Comparison of ENCODE assay signal across 1 cellular context in the genomic region with DNA sequence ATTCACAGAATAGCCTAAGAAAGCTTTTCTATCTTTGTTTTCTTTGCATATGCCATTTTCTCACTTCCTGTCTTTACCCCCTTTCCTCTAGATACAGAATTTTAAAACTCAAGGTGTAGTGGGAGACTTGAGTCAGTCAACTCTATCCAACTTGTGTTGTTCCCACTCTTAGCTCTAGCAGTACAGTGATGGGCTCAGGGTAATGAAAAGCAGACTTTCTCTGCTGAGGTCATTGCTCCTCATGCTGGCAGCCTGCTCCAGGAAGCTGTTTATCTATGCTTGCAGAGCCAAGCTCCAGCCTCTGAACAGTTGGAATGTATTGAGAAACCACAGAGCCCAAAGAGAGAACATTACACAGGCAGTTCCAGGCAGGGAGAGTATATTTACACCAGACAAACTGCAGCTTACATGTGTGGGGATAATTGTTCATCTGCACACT.
TF ChIP-seq lines count a peak whose summit lies in the region.

No MANE protein-coding gene starts in this region.

TF ChIP-seq in HEK293, 187 proteins besides CTCF, POLR2A, EP300 and RAD21 (continued from another document and continues in another):
- TF ChIP-seq, protein P1, sequence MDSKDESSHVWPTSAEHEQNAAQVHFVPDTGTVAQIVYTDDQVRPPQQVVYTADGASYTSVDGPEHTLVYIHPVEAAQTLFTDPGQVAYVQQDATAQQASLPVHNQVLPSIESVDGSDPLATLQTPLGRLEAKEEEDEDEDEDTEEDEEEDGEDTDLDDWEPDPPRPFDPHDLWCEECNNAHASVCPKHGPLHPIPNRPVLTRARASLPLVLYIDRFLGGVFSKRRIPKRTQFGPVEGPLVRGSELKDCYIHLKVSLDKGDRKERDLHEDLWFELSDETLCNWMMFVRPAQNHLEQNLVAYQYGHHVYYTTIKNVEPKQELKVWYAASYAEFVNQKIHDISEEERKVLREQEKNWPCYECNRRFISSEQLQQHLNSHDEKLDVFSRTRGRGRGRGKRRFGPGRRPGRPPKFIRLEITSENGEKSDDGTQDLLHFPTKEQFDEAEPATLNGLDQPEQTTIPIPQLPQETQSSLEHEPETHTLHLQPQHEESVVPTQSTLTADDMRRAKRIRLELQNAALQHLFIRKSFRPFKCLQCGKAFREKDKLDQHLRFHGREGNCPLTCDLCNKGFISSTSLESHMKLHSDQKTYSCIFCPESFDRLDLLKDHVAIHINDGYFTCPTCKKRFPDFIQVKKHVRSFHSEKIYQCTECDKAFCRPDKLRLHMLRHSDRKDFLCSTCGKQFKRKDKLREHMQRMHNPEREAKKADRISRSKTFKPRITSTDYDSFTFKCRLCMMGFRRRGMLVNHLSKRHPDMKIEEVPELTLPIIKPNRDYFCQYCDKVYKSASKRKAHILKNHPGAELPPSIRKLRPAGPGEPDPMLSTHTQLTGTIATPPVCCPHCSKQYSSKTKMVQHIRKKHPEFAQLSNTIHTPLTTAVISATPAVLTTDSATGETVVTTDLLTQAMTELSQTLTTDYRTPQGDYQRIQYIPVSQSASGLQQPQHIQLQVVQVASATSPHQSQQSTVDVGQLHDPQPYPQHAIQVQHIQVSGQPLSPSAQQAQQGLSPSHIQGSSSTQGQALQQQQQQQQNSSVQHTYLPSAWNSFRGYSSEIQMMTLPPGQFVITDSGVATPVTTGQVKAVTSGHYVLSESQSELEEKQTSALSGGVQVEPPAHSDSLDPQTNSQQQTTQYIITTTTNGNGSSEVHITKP (tag by site-specific recombination; IDR thresholded peaks at IDR 0.05): no peak
- TF ChIP-seq ZBTB6 (tag by site-specific recombination; IDR thresholded peaks at IDR 0.05): peak; percentile 54
- TF ChIP-seq GLI2 (tag by site-specific recombination; IDR thresholded peaks at IDR 0.05; ENCODE audit: borderline replicate concordance, low read depth): no peak
- TF ChIP-seq PRDM1 (tag by site-specific recombination; IDR thresholded peaks at IDR 0.05): peak; percentile 80
- TF ChIP-seq MYNN (tag by site-specific recombination; IDR thresholded peaks at IDR 0.05; ENCODE audit: borderline replicate concordance): no peak
- TF ChIP-seq ZNF239 (tag by site-specific recombination; IDR thresholded peaks at IDR 0.05): no peak
- TF ChIP-seq ZNF777 (tag by site-specific recombination; IDR thresholded peaks at IDR 0.05; ENCODE audit: borderline replicate concordance): no peak
- TF ChIP-seq SETDB1 (IDR thresholded peaks at IDR 0.05; ENCODE audit: insufficient read length, low read length): no peak
- no peak for TF ChIP-seq ZNF701 (tag by site-specific recombination; IDR thresholded peaks at IDR 0.05)
- TF ChIP-seq ZNF266 (tag by site-specific recombination; IDR thresholded peaks at IDR 0.05; ENCODE audit: low read depth): no peak
- TF ChIP-seq, protein P2, sequence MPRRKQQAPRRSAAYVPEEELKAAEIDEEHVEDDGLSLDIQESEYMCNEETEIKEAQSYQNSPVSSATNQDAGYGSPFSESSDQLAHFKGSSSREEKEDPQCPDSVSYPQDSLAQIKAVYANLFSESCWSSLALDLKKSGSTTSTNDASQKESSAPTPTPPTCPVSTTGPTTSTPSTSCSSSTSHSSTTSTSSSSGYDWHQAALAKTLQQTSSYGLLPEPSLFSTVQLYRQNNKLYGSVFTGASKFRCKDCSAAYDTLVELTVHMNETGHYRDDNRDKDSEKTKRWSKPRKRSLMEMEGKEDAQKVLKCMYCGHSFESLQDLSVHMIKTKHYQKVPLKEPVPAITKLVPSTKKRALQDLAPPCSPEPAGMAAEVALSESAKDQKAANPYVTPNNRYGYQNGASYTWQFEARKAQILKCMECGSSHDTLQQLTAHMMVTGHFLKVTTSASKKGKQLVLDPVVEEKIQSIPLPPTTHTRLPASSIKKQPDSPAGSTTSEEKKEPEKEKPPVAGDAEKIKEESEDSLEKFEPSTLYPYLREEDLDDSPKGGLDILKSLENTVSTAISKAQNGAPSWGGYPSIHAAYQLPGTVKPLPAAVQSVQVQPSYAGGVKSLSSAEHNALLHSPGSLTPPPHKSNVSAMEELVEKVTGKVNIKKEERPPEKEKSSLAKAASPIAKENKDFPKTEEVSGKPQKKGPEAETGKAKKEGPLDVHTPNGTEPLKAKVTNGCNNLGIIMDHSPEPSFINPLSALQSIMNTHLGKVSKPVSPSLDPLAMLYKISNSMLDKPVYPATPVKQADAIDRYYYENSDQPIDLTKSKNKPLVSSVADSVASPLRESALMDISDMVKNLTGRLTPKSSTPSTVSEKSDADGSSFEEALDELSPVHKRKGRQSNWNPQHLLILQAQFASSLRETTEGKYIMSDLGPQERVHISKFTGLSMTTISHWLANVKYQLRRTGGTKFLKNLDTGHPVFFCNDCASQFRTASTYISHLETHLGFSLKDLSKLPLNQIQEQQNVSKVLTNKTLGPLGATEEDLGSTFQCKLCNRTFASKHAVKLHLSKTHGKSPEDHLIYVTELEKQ (tag by site-specific recombination; IDR thresholded peaks at IDR 0.05; ENCODE audit: borderline replicate concordance): no peak
- TF ChIP-seq ZNF843 (tag by site-specific recombination; IDR thresholded peaks at IDR 0.05): no peak
- TF ChIP-seq ZSCAN23 (tag by site-specific recombination; IDR thresholded peaks at IDR 0.05): no peak
- TF ChIP-seq ZNF23 (tag by site-specific recombination; IDR thresholded peaks at IDR 0.05; ENCODE audit: borderline replicate concordance): no peak
- TF ChIP-seq ZNF610 (tag by site-specific recombination; IDR thresholded peaks at IDR 0.05; ENCODE audit: borderline replicate concordance): no peak
- TF ChIP-seq ZNF19 (tag by site-specific recombination; IDR thresholded peaks at IDR 0.05; ENCODE audit: low read depth): no peak
- TF ChIP-seq ZNF362 (tag by site-specific recombination; IDR thresholded peaks at IDR 0.05): no peak
- no peak for TF ChIP-seq ZNF664 (tag by site-specific recombination; IDR thresholded peaks at IDR 0.05)
- TF ChIP-seq ZFHX2 (tag by site-specific recombination; conservative IDR thresholded peaks at IDR 0.05): no peak
- no peak for TF ChIP-seq KLF8 (tag by site-specific recombination; IDR thresholded peaks at IDR 0.05)
- TF ChIP-seq ZNF585B (tag by site-specific recombination; IDR thresholded peaks at IDR 0.05): no peak
- TF ChIP-seq ZNF341 (tag by site-specific recombination; IDR thresholded peaks at IDR 0.05; ENCODE audit: low read depth): no peak
- TF ChIP-seq ZNF629 (tag by site-specific recombination; IDR thresholded peaks at IDR 0.05): no peak
- no peak for TF ChIP-seq GFI1B (tag by site-specific recombination; IDR thresholded peaks at IDR 0.05)
- TF ChIP-seq ZNF169 (tag by site-specific recombination; IDR thresholded peaks at IDR 0.05): no peak
- no peak for TF ChIP-seq ZNF140 (tag by site-specific recombination; IDR thresholded peaks at IDR 0.05)
- no peak for TF ChIP-seq ZNF837 (tag by site-specific recombination; IDR thresholded peaks at IDR 0.05)
- no peak for TF ChIP-seq ZNF621 (tag by site-specific recombination; IDR thresholded peaks at IDR 0.05)
- no peak for TF ChIP-seq ZNF768 (tag by site-specific recombination; IDR thresholded peaks at IDR 0.05)
- TF ChIP-seq, protein P3, sequence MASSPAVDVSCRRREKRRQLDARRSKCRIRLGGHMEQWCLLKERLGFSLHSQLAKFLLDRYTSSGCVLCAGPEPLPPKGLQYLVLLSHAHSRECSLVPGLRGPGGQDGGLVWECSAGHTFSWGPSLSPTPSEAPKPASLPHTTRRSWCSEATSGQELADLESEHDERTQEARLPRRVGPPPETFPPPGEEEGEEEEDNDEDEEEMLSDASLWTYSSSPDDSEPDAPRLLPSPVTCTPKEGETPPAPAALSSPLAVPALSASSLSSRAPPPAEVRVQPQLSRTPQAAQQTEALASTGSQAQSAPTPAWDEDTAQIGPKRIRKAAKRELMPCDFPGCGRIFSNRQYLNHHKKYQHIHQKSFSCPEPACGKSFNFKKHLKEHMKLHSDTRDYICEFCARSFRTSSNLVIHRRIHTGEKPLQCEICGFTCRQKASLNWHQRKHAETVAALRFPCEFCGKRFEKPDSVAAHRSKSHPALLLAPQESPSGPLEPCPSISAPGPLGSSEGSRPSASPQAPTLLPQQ (tag by site-specific recombination; IDR thresholded peaks at IDR 0.05): no peak
- TF ChIP-seq, protein P4, sequence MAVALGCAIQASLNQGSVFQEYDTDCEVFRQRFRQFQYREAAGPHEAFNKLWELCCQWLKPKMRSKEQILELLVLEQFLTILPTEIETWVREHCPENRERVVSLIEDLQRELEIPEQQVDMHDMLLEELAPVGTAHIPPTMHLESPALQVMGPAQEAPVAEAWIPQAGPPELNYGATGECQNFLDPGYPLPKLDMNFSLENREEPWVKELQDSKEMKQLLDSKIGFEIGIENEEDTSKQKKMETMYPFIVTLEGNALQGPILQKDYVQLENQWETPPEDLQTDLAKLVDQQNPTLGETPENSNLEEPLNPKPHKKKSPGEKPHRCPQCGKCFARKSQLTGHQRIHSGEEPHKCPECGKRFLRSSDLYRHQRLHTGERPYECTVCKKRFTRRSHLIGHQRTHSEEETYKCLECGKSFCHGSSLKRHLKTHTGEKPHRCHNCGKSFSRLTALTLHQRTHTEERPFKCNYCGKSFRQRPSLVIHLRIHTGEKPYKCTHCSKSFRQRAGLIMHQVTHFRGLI (tag by site-specific recombination; IDR thresholded peaks at IDR 0.05): no peak
- no peak for TF ChIP-seq ZIC2 (tag by site-specific recombination; IDR thresholded peaks at IDR 0.05)
- no peak for TF ChIP-seq ZNF433 (tag by site-specific recombination; IDR thresholded peaks at IDR 0.05; ENCODE audit: low read depth)
- no peak for TF ChIP-seq ZNF2 (tag by site-specific recombination; IDR thresholded peaks at IDR 0.05)
- TF ChIP-seq OSR2 (tag by site-specific recombination; IDR thresholded peaks at IDR 0.05): peak; percentile 50; the same call in 1 of the 2 replicates
- peak; percentile 67 for TF ChIP-seq ZBTB17 (tag by site-specific recombination; IDR thresholded peaks at IDR 0.05)
- TF ChIP-seq, protein P5, sequence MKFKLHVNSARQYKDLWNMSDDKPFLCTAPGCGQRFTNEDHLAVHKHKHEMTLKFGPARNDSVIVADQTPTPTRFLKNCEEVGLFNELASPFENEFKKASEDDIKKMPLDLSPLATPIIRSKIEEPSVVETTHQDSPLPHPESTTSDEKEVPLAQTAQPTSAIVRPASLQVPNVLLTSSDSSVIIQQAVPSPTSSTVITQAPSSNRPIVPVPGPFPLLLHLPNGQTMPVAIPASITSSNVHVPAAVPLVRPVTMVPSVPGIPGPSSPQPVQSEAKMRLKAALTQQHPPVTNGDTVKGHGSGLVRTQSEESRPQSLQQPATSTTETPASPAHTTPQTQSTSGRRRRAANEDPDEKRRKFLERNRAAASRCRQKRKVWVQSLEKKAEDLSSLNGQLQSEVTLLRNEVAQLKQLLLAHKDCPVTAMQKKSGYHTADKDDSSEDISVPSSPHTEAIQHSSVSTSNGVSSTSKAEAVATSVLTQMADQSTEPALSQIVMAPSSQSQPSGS (tag by site-specific recombination; IDR thresholded peaks at IDR 0.05; ENCODE audit: low read depth): no peak
- TF ChIP-seq BCL6B (tag by site-specific recombination; IDR thresholded peaks at IDR 0.05): no peak
- no peak for TF ChIP-seq ZNF10 (tag by site-specific recombination; IDR thresholded peaks at IDR 0.05)
- TF ChIP-seq, protein P6, sequence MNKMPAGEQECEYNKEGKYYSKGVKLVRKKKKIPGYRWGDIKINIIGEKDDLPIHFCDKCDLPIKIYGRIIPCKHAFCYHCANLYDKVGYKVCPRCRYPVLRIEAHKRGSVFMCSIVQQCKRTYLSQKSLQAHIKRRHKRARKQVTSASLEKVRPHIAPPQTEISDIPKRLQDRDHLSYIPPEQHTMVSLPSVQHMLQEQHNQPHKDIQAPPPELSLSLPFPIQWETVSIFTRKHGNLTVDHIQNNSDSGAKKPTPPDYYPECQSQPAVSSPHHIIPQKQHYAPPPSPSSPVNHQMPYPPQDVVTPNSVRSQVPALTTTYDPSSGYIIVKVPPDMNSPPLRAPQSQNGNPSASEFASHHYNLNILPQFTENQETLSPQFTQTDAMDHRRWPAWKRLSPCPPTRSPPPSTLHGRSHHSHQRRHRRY (tag by site-specific recombination; IDR thresholded peaks at IDR 0.05): no peak
- no peak for TF ChIP-seq ZNF114 (tag by site-specific recombination; IDR thresholded peaks at IDR 0.05)
- TF ChIP-seq ZNF221 (tag by site-specific recombination; IDR thresholded peaks at IDR 0.05; ENCODE audit: borderline replicate concordance): no peak
- TF ChIP-seq, protein P7, sequence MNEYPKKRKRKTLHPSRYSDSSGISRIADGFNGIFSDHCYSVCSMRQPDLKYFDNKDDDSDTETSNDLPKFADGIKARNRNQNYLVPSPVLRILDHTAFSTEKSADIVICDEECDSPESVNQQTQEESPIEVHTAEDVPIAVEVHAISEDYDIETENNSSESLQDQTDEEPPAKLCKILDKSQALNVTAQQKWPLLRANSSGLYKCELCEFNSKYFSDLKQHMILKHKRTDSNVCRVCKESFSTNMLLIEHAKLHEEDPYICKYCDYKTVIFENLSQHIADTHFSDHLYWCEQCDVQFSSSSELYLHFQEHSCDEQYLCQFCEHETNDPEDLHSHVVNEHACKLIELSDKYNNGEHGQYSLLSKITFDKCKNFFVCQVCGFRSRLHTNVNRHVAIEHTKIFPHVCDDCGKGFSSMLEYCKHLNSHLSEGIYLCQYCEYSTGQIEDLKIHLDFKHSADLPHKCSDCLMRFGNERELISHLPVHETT (tag by site-specific recombination; IDR thresholded peaks at IDR 0.05): no peak
- TF ChIP-seq ZNF48 (tag by site-specific recombination; IDR thresholded peaks at IDR 0.05): no peak
- no peak for TF ChIP-seq ZNF121 (tag by site-specific recombination; IDR thresholded peaks at IDR 0.05)
- TF ChIP-seq ZFP41 (tag by site-specific recombination; IDR thresholded peaks at IDR 0.05; ENCODE audit: borderline replicate concordance): no peak
- no peak for TF ChIP-seq ZNF521 (tag by site-specific recombination; IDR thresholded peaks at IDR 0.05)
